ENCODE assay signal across 1 cellular context in the genomic region with DNA sequence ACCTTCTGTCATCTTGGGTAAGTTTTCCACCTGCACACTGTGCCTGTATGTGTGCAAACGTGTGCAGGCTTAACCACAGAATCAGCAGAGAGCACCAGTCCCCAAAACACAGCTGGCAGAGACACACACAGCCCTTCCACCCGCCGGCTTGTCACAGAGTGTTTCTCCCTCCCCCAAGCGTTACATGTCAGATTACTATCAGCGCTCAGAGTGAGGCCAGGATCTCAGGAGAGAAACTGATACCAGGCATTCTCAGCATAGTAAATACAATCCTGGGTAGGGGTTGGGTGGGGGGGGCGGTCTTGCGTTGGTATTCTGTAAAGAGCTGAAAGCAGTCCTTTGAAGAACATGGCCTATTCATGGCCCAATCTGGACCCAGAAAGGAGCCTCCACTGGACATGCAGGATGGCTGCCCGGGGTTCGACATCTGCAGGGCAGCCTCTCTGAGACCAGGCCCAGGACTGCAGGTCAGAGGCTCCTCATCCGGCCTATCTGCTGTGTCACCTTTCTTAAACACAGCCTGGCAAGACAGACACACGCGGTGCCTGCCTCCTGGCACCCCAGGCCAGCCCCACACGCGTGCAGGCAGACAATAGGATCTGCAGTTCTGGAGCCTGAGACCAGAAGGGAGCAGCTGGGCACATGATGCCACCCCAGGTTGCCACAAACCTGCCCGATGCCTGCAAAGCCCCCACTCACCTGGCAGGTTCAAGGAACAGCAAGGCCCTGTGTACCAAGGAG.
TF ChIP-seq lines count a peak whose summit lies in the region.

No MANE protein-coding gene starts in this region.

TF ChIP-seq in GM23338, 12 proteins besides CTCF, POLR2A, EP300 and RAD21 (continued from another document):
- TF ChIP-seq ZNF462 (CRISPR knock-in tag; IDR thresholded peaks at IDR 0.05), result no peak
- TF ChIP-seq EZH2phosphoT487 (IDR thresholded peaks at IDR 0.05; ENCODE audit: unreplicated experiment), result no peak
- TF ChIP-seq EZH2 (IDR thresholded peaks at IDR 0.05; ENCODE audit: low read depth, unreplicated experiment), result no peak
- no peak for TF ChIP-seq JUNB (IDR thresholded peaks at IDR 0.05; ENCODE audit: unreplicated experiment)
- no peak for TF ChIP-seq STAT1 (IDR thresholded peaks at IDR 0.05; ENCODE audit: unreplicated experiment)
- no peak for TF ChIP-seq ETS1 (IDR thresholded peaks at IDR 0.05)
- TF ChIP-seq NANOG (IDR thresholded peaks at IDR 0.05; ENCODE audit: borderline replicate concordance), result no peak
